Comparison of ENCODE assay signal across 29 cellular contexts in the genomic region with DNA sequence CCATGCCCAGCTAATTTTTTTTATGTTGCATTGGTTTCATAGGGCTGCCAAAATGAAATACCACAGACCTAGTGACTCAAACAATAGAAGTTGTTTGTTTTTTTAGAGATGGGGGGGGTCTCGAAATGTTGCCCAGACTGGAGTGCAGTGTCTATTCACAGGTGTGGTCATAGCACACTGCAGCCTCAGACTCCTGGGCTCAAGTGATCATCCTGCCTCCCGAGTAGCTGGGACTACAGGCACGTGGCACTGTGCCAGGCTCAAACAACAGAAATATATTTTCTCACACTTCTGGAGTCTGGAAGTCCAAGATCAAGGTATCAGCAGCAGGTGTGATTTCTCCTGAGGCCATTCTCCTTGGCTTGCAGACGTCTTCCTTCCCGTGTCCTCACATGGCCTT. TPM values are rescaled to one million over a fixed set of nuclear protein-coding genes. Genes with fewer than 3 reads are reported as not detected.
DNase-seq lines count a peak whose midpoint lies in the region; ATAC-seq, FAIRE-seq and TF ChIP-seq lines count a peak whose summit lies in the region.
"Had no signal": no experiment of that assay in that cellular context is flagged by ENCODE, and none has a peak within 500 bp of the region (broad histone marks: within the 10 kb centered on the region; RNA-seq: fewer than 3 reads in every experiment).

No MANE protein-coding gene starts in this region.

- no peak overlapping the region for H3K4me3 ChIP-seq in body of pancreas
- no peak overlapping the region for H3K4me3 ChIP-seq in pancreas
- H3K4me3 ChIP-seq: BLaER1 treated with 17β-estradiol and CSF1 and Interleukin-3, amounts not matched to agents 10 nM and 100 nM; HAP-1; psoas muscle; SK-N-MC had no signal

- no peak for TF ChIP-seq POLR2A in body of pancreas (IDR thresholded peaks at IDR 0.05)

- FAIRE-seq in pancreas (lab: Jason Lieb, UNC) = no peak

- WGBS in body of pancreas, 2 donors = 15 to 26% methylated on average over 5 of the region's 5 CpGs
- WGBS in pancreas, 2 donors = 17 to 20% methylated on average over 5 of the region's 5 CpGs

- DNase-seq in DMS79 treated with DMSO at 0.1 percent for 48 hours (lab: John Stamatoyannopoulos, UW) (peak; percentile 12), NCI-H2029 (lab: John Stamatoyannopoulos, UW) (peak; percentile 53), body of pancreas (peak; percentile 79 to 90 (median 86)), pancreas (peak; percentile 73 to 83 (median 76)), HCEC 1CT (no peak)
- DNase-seq: activated CD8-positive, alpha-beta T cell treated with anti-CD3 and anti-CD28 coated beads for 36 hours; anterior cingulate cortex; central memory CD4-positive, alpha-beta T cell; COR-L47; dermis blood vessel endothelial cell; DND-41; glutamatergic neuron; islet precursor cell; midbrain; MV-4-11; naive thymus-derived CD8-positive, alpha-beta T cell; NCI-H1436 treated with DMSO at 0.1 percent for 48 hours; NCI-H226; NCI-H748 treated with DMSO at 0.1 percent for 48 hours; nucleus accumbens; psoas muscle; T-helper 2 cell had no signal

- peak; percentile 92 for ATAC-seq in body of pancreas
- peak; percentile 81 to 93 (median 89) for ATAC-seq in pancreas
- no peak for ATAC-seq in GM19397 (IDR thresholded peaks at IDR 0.05; ENCODE audit: unreplicated experiment)
- ATAC-seq in SK-N-SH treated with all-trans-retinoic acid at 6 μM for 48 hours = no peak
- ATAC-seq: activated CD8-positive, alpha-beta T cell treated with anti-CD3 and anti-CD28 coated beads for 36 hours; activated T-helper 17 cell treated with anti-CD3 and anti-CD28 coated beads, Interleukin-2, amount 50 U/mL, for 72 hours; naive thymus-derived CD8-positive, alpha-beta T cell; psoas muscle had no signal

- TF ChIP-seq CTCF in body of pancreas (IDR thresholded peaks at IDR 0.05) (no peak), pancreas (IDR thresholded peaks at IDR 0.05) (no peak)

- H3K9me3 ChIP-seq in body of pancreas (no peaks in the 10 kb centered on the region), pancreas (no peaks in the 10 kb centered on the region)
- H3K9me3 ChIP-seq: HAP-1, psoas muscle had no signal

- H3K36me3 ChIP-seq in body of pancreas (replicated peaks in 1 of 2; ENCODE audit: insufficient read depth in 1 of 2, low read depth in 2 of 2) (no peaks in the 10 kb centered on the region), pancreas (no peaks in the 10 kb centered on the region)
- H3K36me3 ChIP-seq: BLaER1 treated with 17β-estradiol and CSF1 and Interleukin-3, amounts not matched to agents 10 nM and 100 nM; HAP-1 had no signal

- H3K4me1 ChIP-seq in body of pancreas = peaks cover 19% of the 10 kb centered on the region
- peaks cover 0 to 14% (median 8%) of the 10 kb centered on the region in 3 donors for H3K4me1 ChIP-seq in pancreas
- H3K4me1 ChIP-seq: HAP-1 had no signal

- H3K27ac ChIP-seq in body of pancreas (peak overlapping the region in 3 of 4 donors; percentile 15 to 52 (median 47)), pancreas (no peak overlapping the region)
- H3K27ac ChIP-seq: BLaER1 treated with 17β-estradiol and CSF1 and Interleukin-3, amounts not matched to agents 10 nM and 100 nM; psoas muscle; RWPE1; SK-N-MC had no signal

- intact Hi-C loops in body of pancreas (cut with DNase I) = no loop called here
- intact Hi-C loops in pancreas (cut with DNase I) = no loop called here

- H3K27me3 ChIP-seq in body of pancreas (no peaks in the 10 kb centered on the region), pancreas (no peaks in the 10 kb centered on the region)

TF ChIP-seq in SK-N-SH treated with all-trans-retinoic acid at 6 μM for 48 hours, 23 proteins besides CTCF, POLR2A, EP300 and RAD21:
- TF ChIP-seq ZNF70 (CRISPR knock-in tag; IDR thresholded peaks at IDR 0.05) (no peak), ZC3H10 (CRISPR knock-in tag; IDR thresholded peaks at IDR 0.05) (no peak), ESRRG (CRISPR knock-in tag; IDR thresholded peaks at IDR 0.05) (no peak), RARB (CRISPR knock-in tag; IDR thresholded peaks at IDR 0.05) (no peak), BACH2 (CRISPR knock-in tag; IDR thresholded peaks at IDR 0.05; ENCODE audit: borderline replicate concordance) (no peak), SNAI2 (CRISPR knock-in tag; IDR thresholded peaks at IDR 0.05) (no peak), GLIS3 (CRISPR knock-in tag; IDR thresholded peaks at IDR 0.05) (no peak), PPARA (CRISPR knock-in tag; IDR thresholded peaks at IDR 0.05; ENCODE audit: borderline replicate concordance) (no peak), ISL1 (CRISPR knock-in tag; IDR thresholded peaks at IDR 0.05) (no peak), ZFP3 (CRISPR knock-in tag; IDR thresholded peaks at IDR 0.05) (no peak)
- TF ChIP-seq, protein P1, sequence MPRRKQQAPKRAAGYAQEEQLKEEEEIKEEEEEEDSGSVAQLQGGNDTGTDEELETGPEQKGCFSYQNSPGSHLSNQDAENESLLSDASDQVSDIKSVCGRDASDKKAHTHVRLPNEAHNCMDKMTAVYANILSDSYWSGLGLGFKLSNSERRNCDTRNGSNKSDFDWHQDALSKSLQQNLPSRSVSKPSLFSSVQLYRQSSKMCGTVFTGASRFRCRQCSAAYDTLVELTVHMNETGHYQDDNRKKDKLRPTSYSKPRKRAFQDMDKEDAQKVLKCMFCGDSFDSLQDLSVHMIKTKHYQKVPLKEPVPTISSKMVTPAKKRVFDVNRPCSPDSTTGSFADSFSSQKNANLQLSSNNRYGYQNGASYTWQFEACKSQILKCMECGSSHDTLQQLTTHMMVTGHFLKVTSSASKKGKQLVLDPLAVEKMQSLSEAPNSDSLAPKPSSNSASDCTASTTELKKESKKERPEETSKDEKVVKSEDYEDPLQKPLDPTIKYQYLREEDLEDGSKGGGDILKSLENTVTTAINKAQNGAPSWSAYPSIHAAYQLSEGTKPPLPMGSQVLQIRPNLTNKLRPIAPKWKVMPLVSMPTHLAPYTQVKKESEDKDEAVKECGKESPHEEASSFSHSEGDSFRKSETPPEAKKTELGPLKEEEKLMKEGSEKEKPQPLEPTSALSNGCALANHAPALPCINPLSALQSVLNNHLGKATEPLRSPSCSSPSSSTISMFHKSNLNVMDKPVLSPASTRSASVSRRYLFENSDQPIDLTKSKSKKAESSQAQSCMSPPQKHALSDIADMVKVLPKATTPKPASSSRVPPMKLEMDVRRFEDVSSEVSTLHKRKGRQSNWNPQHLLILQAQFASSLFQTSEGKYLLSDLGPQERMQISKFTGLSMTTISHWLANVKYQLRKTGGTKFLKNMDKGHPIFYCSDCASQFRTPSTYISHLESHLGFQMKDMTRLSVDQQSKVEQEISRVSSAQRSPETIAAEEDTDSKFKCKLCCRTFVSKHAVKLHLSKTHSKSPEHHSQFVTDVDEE (CRISPR knock-in tag; IDR thresholded peaks at IDR 0.05) = no peak

RNA-seq across cellular contexts. Expression of a gene that starts 6.6 kb away (rescaled TPM):
- total RNA-seq in body of pancreas (100 to 1,000 TPM in 1 of 2 donors, 10 to 100 TPM in 1; 59.4 to 124 TPM), pancreas (10 to 100 TPM; 24.1 to 48.8 (median 34.9) TPM)
- polyA plus RNA-seq in pancreas = 1 to 10 TPM; 5.1 to 5.5 TPM

Comparison
In these comparisons a context has a peak if more than half of its experiments do, and no peak if none do; other contexts are left out.
1. ATAC-seq: peak in body of pancreas (single experiment) and pancreas (4 of 4); none in GM19397 (single experiment) and SK-N-SH treated with all-trans-retinoic acid at 6 μM for 48 hours (single experiment).
2. H3K27ac ChIP-seq: peak in body of pancreas (3 of 4); none in pancreas (0 of 4).